In genomic region chr7:154463794-154464193, GRCh38 we compare ENCODE assay signal across 24 cellular contexts.
"Had no signal": no experiment of that assay in that cellular context is flagged by ENCODE, and none has a peak within 500 bp of the region (broad histone marks: within the 10 kb centered on the region; RNA-seq: fewer than 3 reads in every experiment).

No MANE protein-coding gene starts in this region.

- ATAC-seq: foreskin keratinocyte, gastroesophageal sphincter, heart left ventricle, left cardiac atrium, left lung, left ventricle myocardium superior, lower lobe of right lung, mucosa of descending colon had no signal

- H3K36me3 ChIP-seq: esophagus muscularis mucosa, gastroesophageal sphincter, heart left ventricle, left lung, lower lobe of right lung had no signal

- DNase-seq: dermis blood vessel endothelial cell; dorsolateral prefrontal cortex; effector CD4-positive, alpha-beta T cell; effector memory CD4-positive, alpha-beta T cell; foreskin keratinocyte; heart left ventricle; hypothalamus; left cardiac atrium; left lung; left ventricle myocardium superior; lower lobe of right lung; mesenchymal stem cell; mucosa of descending colon; naive B cell had no signal

- H3K27me3 Mint-ChIP-seq: naive B cell had no signal

- H3K4me1 Mint-ChIP-seq: mesothelial cell of epicardium, naive B cell had no signal

- H3K4me3 ChIP-seq: coronary artery, dorsolateral prefrontal cortex, esophagus muscularis mucosa, gastroesophageal sphincter, heart left ventricle, hepatocyte, left lung, lower lobe of right lung, mucosa of descending colon had no signal

- H3K4me2 ChIP-seq: hepatocyte had no signal

- H2AFZ ChIP-seq: hepatocyte had no signal

- H3K4me3 Mint-ChIP-seq: mesothelial cell of epicardium, naive B cell had no signal

- H3K4me1 ChIP-seq: esophagus muscularis mucosa, foreskin keratinocyte, gastroesophageal sphincter, heart left ventricle, left lung, lower lobe of right lung had no signal

- H3K27ac ChIP-seq: coronary artery, dorsolateral prefrontal cortex, esophagus muscularis mucosa, foreskin keratinocyte, gastroesophageal sphincter, heart left ventricle, hepatocyte, left lung, lower lobe of right lung had no signal

- H3K79me2 ChIP-seq: hepatocyte had no signal

- FAIRE-seq: colon, endothelial cell of umbilical vein, frontal cortex, islet of Langerhans, keratinocyte had no signal

- H3K36me3 Mint-ChIP-seq: mesothelial cell of epicardium, naive B cell had no signal

- H3K27me3 ChIP-seq: dorsolateral prefrontal cortex, esophagus muscularis mucosa, foreskin keratinocyte, gastroesophageal sphincter, heart left ventricle, hepatocyte, left lung had no signal

- H3K27ac Mint-ChIP-seq: mesothelial cell of epicardium, naive B cell had no signal
